ENCODE assay signal across 15 cellular contexts in genomic region chr11:103532133-103532788, GRCh38.
DNase-seq lines count a peak whose midpoint lies in the region; ATAC-seq and TF ChIP-seq lines count a peak whose summit lies in the region.
"Had no signal": no experiment of that assay in that cellular context is flagged by ENCODE, and none has a peak within 500 bp of the region (broad histone marks: within the 10 kb centered on the region; RNA-seq: fewer than 3 reads in every experiment).

No MANE protein-coding gene starts in this region.

- H3K9ac ChIP-seq in mesendoderm (ENCODE audit: low read length) = no peak overlapping the region

- no peak overlapping the region for H3K23ac ChIP-seq in mesendoderm (ENCODE audit: low read length)

- no peak overlapping the region for H2BK120ac ChIP-seq in mesendoderm (ENCODE audit: low read depth, low read length)

- H3K79me2 ChIP-seq in mesendoderm (ENCODE audit: control insufficient read depth, insufficient read depth, low read length) = no peaks in the 10 kb centered on the region

- no peak overlapping the region for H3K18ac ChIP-seq in mesendoderm (ENCODE audit: low read length)

- H3K79me1 ChIP-seq in mesendoderm (ENCODE audit: low read length) = no peaks in the 10 kb centered on the region

- H3K9me3 Mint-ChIP-seq in chondrocyte (ENCODE audit: low read depth) = no peaks in the 10 kb centered on the region
- H3K9me3 Mint-ChIP-seq: activated T-helper 1 cell treated with anti-CD3 and anti-CD28 coated beads, Interleukin-12 subunit alpha, Interleukin-12 subunit beta, Interleukin-2, Interleukin-4 antibody, amounts not matched to agents 30 ng/mL and 10 ng/mL and 1 ng/mL, durations not matched to agents 14 hours and 24 hours and 36 hours; CD4-positive, alpha-beta T cell; IgD-negative memory B cell; neural crest cell had no signal

- H2BK15ac ChIP-seq in mesendoderm (replicated peaks; ENCODE audit: low read depth) = no peak overlapping the region

- H4K5ac ChIP-seq in mesendoderm (ENCODE audit: low read length) = no peak overlapping the region

- H3K27me3 Mint-ChIP-seq in chondrocyte (ENCODE audit: low read depth) = no peaks in the 10 kb centered on the region

- no peak overlapping the region for H3K56ac ChIP-seq in mesendoderm (ENCODE audit: low read length)

- H3K9me3 ChIP-seq in right cardiac atrium (ENCODE audit: control insufficient read depth, low read length) = no peaks in the 10 kb centered on the region

- TF ChIP-seq CTCF in AG10803 (conservative IDR thresholded peaks at IDR 0.05; ENCODE audit: low read length) = no peak
- no peak for TF ChIP-seq CTCF in chondrocyte (IDR thresholded peaks at IDR 0.05)

- no peak overlapping the region for H2AK5ac ChIP-seq in mesendoderm (ENCODE audit: low read length)

- H3K27ac ChIP-seq in mesendoderm (ENCODE audit: low read depth, low read length) (no peak overlapping the region), right cardiac atrium (ENCODE audit: low read length) (no peak overlapping the region)

- H4K8ac ChIP-seq in mesendoderm (ENCODE audit: low read depth, low read length) = no peak overlapping the region

- peaks cover 31% of the 10 kb centered on the region for H3K4me1 Mint-ChIP-seq in chondrocyte (ENCODE audit: low read depth)
- H3K4me1 Mint-ChIP-seq: IgD-negative memory B cell had no signal

- no peak overlapping the region for H3K4me2 ChIP-seq in mesendoderm (ENCODE audit: low read length)

- no CpG with 5 or more reads among the region's 3 CpGs for WGBS in mesendoderm (ENCODE audit: extremely low coverage, insufficient coverage, low lambda C conversion rate)
- WGBS in right cardiac atrium = 60% methylated on average over 3 of the region's 3 CpGs

- peak overlapping the region; percentile 69 for H3K27ac Mint-ChIP-seq in chondrocyte (ENCODE audit: unreplicated experiment)
- H3K27ac Mint-ChIP-seq: activated T-helper 1 cell treated with anti-CD3 and anti-CD28 coated beads, Interleukin-12 subunit alpha, Interleukin-12 subunit beta, Interleukin-2, Interleukin-4 antibody, amounts not matched to agents 30 ng/mL and 10 ng/mL and 1 ng/mL, durations not matched to agents 14 hours and 24 hours and 36 hours; CD4-positive, alpha-beta T cell; IgD-negative memory B cell had no signal

- H3K4ac ChIP-seq in mesendoderm (ENCODE audit: low read depth, low read length) = no peak overlapping the region

- H2BK5ac ChIP-seq in mesendoderm (ENCODE audit: low read length) = no peak overlapping the region

- H3K36me3 Mint-ChIP-seq in chondrocyte (ENCODE audit: low read depth) = no peaks in the 10 kb centered on the region
- H3K36me3 Mint-ChIP-seq: IgD-negative memory B cell had no signal

- no peaks in the 10 kb centered on the region for H3K36me3 ChIP-seq in mesendoderm (ENCODE audit: control insufficient read depth, insufficient read depth, low read length)

- H3K4me1 ChIP-seq in mesendoderm (ENCODE audit: control insufficient read depth, low read depth, low read length) = no peaks in the 10 kb centered on the region
- peaks cover 8% of the 10 kb centered on the region for H3K4me1 ChIP-seq in right cardiac atrium (ENCODE audit: control insufficient read depth, insufficient read depth, low read length)

- H3K4me3 ChIP-seq in AG10803 (ENCODE audit: low read length) (no peak overlapping the region), mesendoderm (ENCODE audit: low read length) (no peak overlapping the region), right cardiac atrium (ENCODE audit: low read length) (no peak overlapping the region)

- H3K27me3 ChIP-seq in mesendoderm (ENCODE audit: insufficient read depth, low read length, poor library complexity) = no peaks in the 10 kb centered on the region
- no peaks in the 10 kb centered on the region for H3K27me3 ChIP-seq in right cardiac atrium (ENCODE audit: control insufficient read depth, insufficient read depth)

- no peak overlapping the region for H3K4me3 Mint-ChIP-seq in chondrocyte (ENCODE audit: unreplicated experiment)
- H3K4me3 Mint-ChIP-seq: activated T-helper 1 cell treated with anti-CD3 and anti-CD28 coated beads, Interleukin-12 subunit alpha, Interleukin-12 subunit beta, Interleukin-2, Interleukin-4 antibody, amounts not matched to agents 30 ng/mL and 10 ng/mL and 1 ng/mL, durations not matched to agents 14 hours and 24 hours and 36 hours; CD4-positive, alpha-beta T cell; IgD-negative memory B cell; neural crest cell had no signal

- DNase-seq in AG10803 (ENCODE audit: low read depth) = peak; percentile 83
- peak; percentile 91 for DNase-seq in M059J (ENCODE audit: low read depth)
- no peak for DNase-seq in chondrocyte (ENCODE audit: low spot score)
- peak; percentile 56 for DNase-seq in mesendoderm
- no peak for DNase-seq in right cardiac atrium
- DNase-seq: caudate nucleus; CD4-positive, alpha-beta T cell; NCI-H774 had no signal

- no peak for ATAC-seq in right cardiac atrium
- ATAC-seq in HG02870 (IDR thresholded peaks at IDR 0.05; ENCODE audit: unreplicated experiment) = no peak
- no peak for ATAC-seq in GM19452 (IDR thresholded peaks at IDR 0.05; ENCODE audit: unreplicated experiment)
- ATAC-seq in GM18511 (IDR thresholded peaks at IDR 0.05; ENCODE audit: unreplicated experiment) = no peak
- ATAC-seq: activated CD4-positive, CD25-positive, alpha-beta regulatory T cell treated with anti-CD3 and anti-CD28 coated beads, Interleukin-2, amount 50 U/mL, for 24 hours had no signal

- intact Hi-C loops in right cardiac atrium (cut with DNase I) = no loop called here

Comparison
In these comparisons a context has a peak if more than half of its experiments do, and no peak if none do; other contexts are left out.
1. DNase-seq: peak in AG10803 (single experiment), M059J (single experiment) and mesendoderm (single experiment); none in chondrocyte (single experiment) and right cardiac atrium (0 of 3).